17 cellular contexts compared by ENCODE assay signal in genomic region chr13:113468461-113469147, GRCh38. TPM values are rescaled to one million over a fixed set of nuclear protein-coding genes. Genes with fewer than 3 reads are reported as not detected.
DNase-seq lines count a peak whose midpoint lies in the region; ATAC-seq and TF ChIP-seq lines count a peak whose summit lies in the region.
"Had no signal": no experiment of that assay in that cellular context is flagged by ENCODE, and none has a peak within 500 bp of the region (broad histone marks: within the 10 kb centered on the region; RNA-seq: fewer than 3 reads in every experiment).

No MANE protein-coding gene starts in this region.

- peak; percentile 67 for ATAC-seq in left ventricle myocardium superior
- no peak for ATAC-seq in PC-3
- ATAC-seq in GM21737 (IDR thresholded peaks at IDR 0.05; ENCODE audit: unreplicated experiment) = no peak
- ATAC-seq: sciatic nerve had no signal

- H3K79me2 ChIP-seq in PC-3 (ENCODE audit: low read length) = no peaks in the 10 kb centered on the region

- H3K9me2 ChIP-seq in PC-3 (replicated peaks; ENCODE audit: low read length) = no peaks in the 10 kb centered on the region

- intact Hi-C loops in left ventricle myocardium superior (cut with micrococcal nuclease) (no loop called here), PC-3 (cut with micrococcal nuclease) (no loop called here), tibial artery (cut with DNase I; ENCODE audit: low total_unique reads) (no loop called here)

- DNase-seq in ELF-1 (ENCODE audit: low read depth, low spot score) = peak; percentile 87
- peak; percentile 51 for DNase-seq in NCI-H2227 treated with DMSO at 0.1 percent for 48 hours (lab: John Stamatoyannopoulos, UW)
- DNase-seq in left ventricle myocardium superior = peak; percentile 36
- DNase-seq in NCI-H1436 treated with DMSO at 0.1 percent for 48 hours (lab: John Stamatoyannopoulos, UW) = no peak
- DNase-seq in PC-3 = no peak
- no peak for DNase-seq in tibial artery
- DNase-seq: activated CD4-positive, alpha-beta T cell treated with anti-CD3 and anti-CD28 coated beads, Interleukin-2, amount 10 ng/mL, durations not matched to agents 24 days and 14 days; activated CD8-positive, alpha-beta memory T cell treated with anti-CD3 and anti-CD28 coated beads, Interleukin-2, amount 50 U/mL, for 48 hours; activated gamma-delta T cell treated with Interleukin-2 at 50 U/mL for 16 hours; amygdala; cerebellar nuclear complex; foreskin melanocyte; MM.1S; NCI-H2029 treated with DMSO at 0.1 percent for 48 hours had no signal

- TF ChIP-seq CTCF in PC-3 (conservative IDR thresholded peaks at IDR 0.05; ENCODE audit: low read depth, low read length) = no peak
- no peak for TF ChIP-seq CTCF in tibial artery (IDR thresholded peaks at IDR 0.05)

- POLR2A ChIA-PET in PC-3 (lab: Charles Lee; ENCODE audit: unreplicated experiment) = no interaction called here

- no peak overlapping the region for H3K4me3 ChIP-seq in neuron (ENCODE audit: low read length)
- no peak overlapping the region for H3K4me3 ChIP-seq in PC-3 (ENCODE audit: low read length)
- no peak overlapping the region for H3K4me3 ChIP-seq in tibial artery

- H3K27ac ChIP-seq in PC-3 (ENCODE audit: low read length) (no peak overlapping the region), tibial artery (no peak overlapping the region)

- H3K4me1 ChIP-seq in neuron (ENCODE audit: insufficient read depth, low read length) (peaks cover 11% of the 10 kb centered on the region), PC-3 (ENCODE audit: insufficient read depth, low read length) (no peaks in the 10 kb centered on the region), tibial artery (peaks cover 0 to 4% (median 0%) of the 10 kb centered on the region in 4 donors)

- H3K27me3 ChIP-seq in neuron (ENCODE audit: insufficient read depth, low read length) (no peaks in the 10 kb centered on the region), PC-3 (ENCODE audit: low read length) (no peaks in the 10 kb centered on the region), tibial artery (no peaks in the 10 kb centered on the region)

- H3K9ac ChIP-seq in PC-3 (ENCODE audit: low read length) = no peak overlapping the region

- no peaks in the 10 kb centered on the region for H4K20me1 ChIP-seq in PC-3 (ENCODE audit: low read length)

- no peak overlapping the region for H3K4me2 ChIP-seq in PC-3 (ENCODE audit: low read length)

- H3K9me3 ChIP-seq in neuron (ENCODE audit: low read length) (peaks cover 4% of the 10 kb centered on the region), PC-3 (ENCODE audit: low read length) (no peaks in the 10 kb centered on the region), tibial artery (no peaks in the 10 kb centered on the region)

- peaks cover 37% of the 10 kb centered on the region for H3K36me3 ChIP-seq in neuron (ENCODE audit: insufficient read depth, low read length)
- no peaks in the 10 kb centered on the region for H3K36me3 ChIP-seq in PC-3 (ENCODE audit: low read depth, low read length)
- peaks cover 4 to 44% (median 23%) of the 10 kb centered on the region in 3 donors for H3K36me3 ChIP-seq in tibial artery

- H2AFZ ChIP-seq in neuron (ENCODE audit: low read depth, low read length) (peak overlapping the region; percentile 13), PC-3 (ENCODE audit: low read length) (no peak overlapping the region)

- no TSS peak for BruUV-seq in PC-3 (replicated peaks; lab: Mats Ljungman, UMichigan)

- CTCF ChIA-PET in PC-3 (lab: Charles Lee) = no interaction called here

- no peaks in the 10 kb centered on the region for H3F3A ChIP-seq in PC-3 (ENCODE audit: low read length, unreplicated experiment)

RNA-seq across cellular contexts. Expression of gene ADPRHL1, which starts 15.3 kb away (rescaled TPM):
- total RNA-seq in left ventricle myocardium superior (442 TPM), PC-3 (2014; rRNA removed) (9.7 and 10.3 TPM in 2 replicates)

RNA-seq across cellular contexts. Expression of gene DCUN1D2, which starts 21.9 kb away (rescaled TPM):
- total RNA-seq in left ventricle myocardium superior (242 TPM), PC-3 (2014; rRNA removed) (11.6 and 15.0 TPM in 2 replicates)

Comparison
In these comparisons a context has a peak if more than half of its experiments do, and no peak if none do; other contexts are left out.
1. DNase-seq: peak in ELF-1 (single experiment), NCI-H2227 treated with DMSO at 0.1 percent for 48 hours (single experiment) and left ventricle myocardium superior (single experiment); none in NCI-H1436 treated with DMSO at 0.1 percent for 48 hours (single experiment), PC-3 (single experiment) and tibial artery (0 of 2).
2. RNA of gene ADPRHL1, which starts 15.3 kb away (total RNA-seq): 442 TPM in left ventricle myocardium superior (single experiment); 9.7 to 10.3 TPM in PC-3; every median in the first group is over 10 times any median in the second.
3. RNA of gene DCUN1D2, which starts 21.9 kb away (total RNA-seq): 242 TPM in left ventricle myocardium superior (single experiment); 11.6 to 15.0 TPM in PC-3; every median in the first group is over 10 times any median in the second.